ENCODE assay signal across 33 cellular contexts in genomic region chr6:122165014-122165413, GRCh38.
A peak's percentile ranks its signal among the peaks of the same experiment; 100 is the strongest.
DNase-seq lines count a peak whose midpoint lies in the region; ATAC-seq and TF ChIP-seq lines count a peak whose summit lies in the region.
"Had no signal": no experiment of that assay in that cellular context is flagged by ENCODE, and none has a peak within 500 bp of the region (broad histone marks: within the 10 kb centered on the region; RNA-seq: fewer than 3 reads in every experiment).

No MANE protein-coding gene starts in this region.

- H3K36me3 Mint-ChIP-seq in activated naive CD4-positive, alpha-beta T cell treated with anti-CD3 and anti-CD28 coated beads for 36 hours (ENCODE audit: low read depth) = no peaks in the 10 kb centered on the region
- H3K36me3 Mint-ChIP-seq: CD14-positive monocyte; CD4-positive, alpha-beta memory T cell; CD4-positive, CD25-positive, alpha-beta regulatory T cell; CD8-positive, alpha-beta memory T cell; CD8-positive, alpha-beta T cell had no signal

- H3K4me1 Mint-ChIP-seq in activated naive CD4-positive, alpha-beta T cell treated with anti-CD3 and anti-CD28 coated beads for 36 hours (ENCODE audit: low read depth) = no peaks in the 10 kb centered on the region
- H3K4me1 Mint-ChIP-seq: B cell; CD14-positive monocyte; CD4-positive, alpha-beta memory T cell; CD4-positive, CD25-positive, alpha-beta regulatory T cell; CD8-positive, alpha-beta memory T cell had no signal

- CTCF ChIA-PET in activated naive CD4-positive, alpha-beta T cell treated with anti-CD3 and anti-CD28 coated beads for 36 hours (lab: Charles Lee) = no interaction called here

- DNase-seq in right cardiac atrium (peak in 2 of 3 donors; percentile 33 to 36), left cardiac atrium (no peak), posterior vena cava (ENCODE audit: low spot score) (peak; percentile 63), spleen (peak; percentile 55), DMS53 treated with DMSO at 0.1 percent for 48 hours (lab: John Stamatoyannopoulos, UW; ENCODE audit: unreplicated experiment) (no peak), NCI-H226 (no peak)
- DNase-seq in activated naive CD4-positive, alpha-beta T cell treated with anti-CD3 and anti-CD28 coated beads for 36 hours = no peak
- DNase-seq: 8988T; ACHN; AML-193; BE2C; C1 segment of cervical spinal cord; Caco-2; Calu3; CD4-positive, alpha-beta memory T cell; CD4-positive, alpha-beta T cell; CD4-positive, CD25-positive, alpha-beta regulatory T cell; CD8-positive, alpha-beta memory T cell; CD8-positive, alpha-beta T cell; COR-L47; DMS 273 treated with DMSO at 0.1 percent for 48 hours; DMS153; DMS53; DMS79; DMS79 treated with DMSO at 0.1 percent for 48 hours; DND-41; EL had no signal

- ATAC-seq in right cardiac atrium (no peak), left cardiac atrium (no peak)
- ATAC-seq: A549; CD8-positive, alpha-beta T cell had no signal

- no peaks in the 10 kb centered on the region for H3K27me3 Mint-ChIP-seq in activated naive CD4-positive, alpha-beta T cell treated with anti-CD3 and anti-CD28 coated beads for 36 hours (ENCODE audit: low read depth)
- H3K27me3 Mint-ChIP-seq: B cell; CD4-positive, alpha-beta memory T cell; CD4-positive, alpha-beta T cell; CD4-positive, CD25-positive, alpha-beta regulatory T cell; CD8-positive, alpha-beta memory T cell had no signal

- H3K27ac ChIP-seq in right cardiac atrium (ENCODE audit: low read length) = no peak overlapping the region
- peak overlapping the region; percentile 49; the same call in 1 of the 2 replicates for H3K27ac ChIP-seq in C4-2B
- H3K27ac ChIP-seq in spleen = no peak overlapping the region
- H3K27ac ChIP-seq: A549; BLaER1; BLaER1 treated with 17β-estradiol and CSF1 and Interleukin-3, amounts not matched to agents 10 nM and 100 nM had no signal

- TF ChIP-seq CTCF in C4-2B (conservative IDR thresholded peaks at IDR 0.05) (no peak), spleen (IDR thresholded peaks at IDR 0.05 in 8 of 11, conservative IDR thresholded peaks at IDR 0.05 in 3 of 11) (no peak)

- H3K27me3 ChIP-seq in right cardiac atrium (ENCODE audit: control insufficient read depth, insufficient read depth) (no peaks in the 10 kb centered on the region), spleen (replicated peaks in 1 of 7) (no peaks in the 10 kb centered on the region)
- H3K27me3 ChIP-seq: BE2C; BLaER1; BLaER1 treated with 17β-estradiol and CSF1 and Interleukin-3, amounts not matched to agents 10 nM and 100 nM had no signal

- 88% methylated on average over 20 of the region's 20 CpGs for WGBS in right cardiac atrium
- 86 to 100% (median 96%) methylated on average over 1 to 20 of the region's 20 CpGs for WGBS in spleen, 5 donors

- H3K4me1 ChIP-seq in right cardiac atrium (ENCODE audit: control insufficient read depth, insufficient read depth, low read length) (peaks cover 1% of the 10 kb centered on the region), spleen (no peaks in the 10 kb centered on the region)
- H3K4me1 ChIP-seq: A549; BE2C; BLaER1; BLaER1 treated with 17β-estradiol and CSF1 and Interleukin-3, amounts not matched to agents 10 nM and 100 nM; Caco-2 had no signal

- no peaks in the 10 kb centered on the region for H3K36me3 ChIP-seq in spleen
- H3K36me3 ChIP-seq: BE2C; BLaER1; BLaER1 treated with 17β-estradiol and CSF1 and Interleukin-3, amounts not matched to agents 10 nM and 100 nM had no signal

- H3K9me3 Mint-ChIP-seq in activated naive CD4-positive, alpha-beta T cell treated with anti-CD3 and anti-CD28 coated beads for 36 hours = no peaks in the 10 kb centered on the region
- H3K9me3 Mint-ChIP-seq: CD4-positive, alpha-beta T cell; CD8-positive, alpha-beta T cell had no signal

- TF ChIP-seq POLR2A in spleen (IDR thresholded peaks at IDR 0.05) = no peak

- H3K4me3 Mint-ChIP-seq in activated naive CD4-positive, alpha-beta T cell treated with anti-CD3 and anti-CD28 coated beads for 36 hours = no peak overlapping the region
- H3K4me3 Mint-ChIP-seq: B cell; CD14-positive monocyte; CD4-positive, alpha-beta memory T cell; CD4-positive, alpha-beta T cell; CD4-positive, CD25-positive, alpha-beta regulatory T cell; CD8-positive, alpha-beta memory T cell; CD8-positive, alpha-beta T cell had no signal

- H3K9me3 ChIP-seq in right cardiac atrium (ENCODE audit: control insufficient read depth, low read length) (no peaks in the 10 kb centered on the region), spleen (peaks cover 0 to 12% (median 2%) of the 10 kb centered on the region in 8 donors)
- H3K9me3 ChIP-seq: A549, BE2C, Caco-2 had no signal

- no peak overlapping the region for H3K27ac Mint-ChIP-seq in activated naive CD4-positive, alpha-beta T cell treated with anti-CD3 and anti-CD28 coated beads for 36 hours
- H3K27ac Mint-ChIP-seq: B cell; CD14-positive monocyte; CD4-positive, alpha-beta memory T cell; CD4-positive, alpha-beta T cell; CD4-positive, CD25-positive, alpha-beta regulatory T cell; CD8-positive, alpha-beta memory T cell; CD8-positive, alpha-beta T cell had no signal

- H3K4me3 ChIP-seq in right cardiac atrium (ENCODE audit: low read length) (no peak overlapping the region), spleen (no peak overlapping the region)
- H3K4me3 ChIP-seq: A549; BLaER1; BLaER1 treated with 17β-estradiol and CSF1 and Interleukin-3, amounts not matched to agents 10 nM and 100 nM had no signal

- intact Hi-C loops in right cardiac atrium (cut with DNase I) = no loop called here
- intact Hi-C loops in left cardiac atrium (cut with DNase I) = no loop called here
- intact Hi-C loops in posterior vena cava (cut with DNase I) = no loop called here
- intact Hi-C loops in spleen (cut with DNase I; ENCODE audit: low total_unique reads) = no loop called here
- intact Hi-C loops in activated naive CD4-positive, alpha-beta T cell treated with anti-CD3 and anti-CD28 coated beads for 36 hours (cut with micrococcal nuclease) = no loop called here

Comparison
In these comparisons a context has a peak if more than half of its experiments do, and no peak if none do; other contexts are left out.
1. DNase-seq: peak in right cardiac atrium (2 of 3), posterior vena cava (single experiment) and spleen (single experiment); none in left cardiac atrium (single experiment), DMS53 treated with DMSO at 0.1 percent for 48 hours (single experiment), NCI-H226 (single experiment) and activated naive CD4-positive, alpha-beta T cell treated with anti-CD3 and anti-CD28 coated beads for 36 hours (single experiment).